Comparison of ENCODE assay signal across 8 cellular contexts in genomic region chr3:170868577-170869239, GRCh38. TPM values are rescaled to one million over a fixed set of nuclear protein-coding genes. Genes with fewer than 3 reads are reported as not detected.
DNase-seq lines count a peak whose midpoint lies in the region; ATAC-seq, FAIRE-seq and TF ChIP-seq lines count a peak whose summit lies in the region.

No MANE protein-coding gene starts in this region.

- TF ChIP-seq CTCF in fibroblast of lung (conservative IDR thresholded peaks at IDR 0.05 in 1 of 2, IDR thresholded peaks at IDR 0.05 in 1 of 2; ENCODE audit: low read depth in 1 of 2, low read length in 2 of 2) (no peak), gastrocnemius medialis (IDR thresholded peaks at IDR 0.05 in 4 of 5, conservative IDR thresholded peaks at IDR 0.05 in 1 of 5) (no peak)

- peaks cover 43% of the 10 kb centered on the region for H3K36me3 Mint-ChIP-seq in T-helper 2 cell treated with Interferon-gamma antibody and Interleukin-4, amounts not matched to agents 5 μg/mL and 100 μg/mL, for 36 hours (ENCODE audit: low read depth)

- H4K20me1 ChIP-seq in fibroblast of lung (ENCODE audit: control insufficient read depth, extremely low read depth, insufficient read depth, low read length): peaks cover 2% of the 10 kb centered on the region

- H3K36me3 ChIP-seq in fibroblast of lung (ENCODE audit: control insufficient read depth, insufficient read depth, low read length) (peaks cover 1% of the 10 kb centered on the region), gastrocnemius medialis (peaks cover 0 to 25% of the 10 kb centered on the region in 2 donors)

- FAIRE-seq in GM12892 (lab: Jason Lieb, UNC): peak; percentile 24

- peaks cover 19% of the 10 kb centered on the region for H3K79me2 ChIP-seq in fibroblast of lung (ENCODE audit: control insufficient read depth, insufficient read depth, low read length)

- H3K27ac ChIP-seq in fibroblast of lung (ENCODE audit: insufficient read depth, low read length): no peak overlapping the region
- peak overlapping the region in 3 of 4 donors; percentile 71 to 86 (median 84) for H3K27ac ChIP-seq in gastrocnemius medialis

- H3K9me3 Mint-ChIP-seq in T-helper 2 cell treated with Interferon-gamma antibody and Interleukin-4, amounts not matched to agents 5 μg/mL and 100 μg/mL, for 36 hours: no peaks in the 10 kb centered on the region

- H3K4me3 Mint-ChIP-seq in T-helper 2 cell treated with Interferon-gamma antibody and Interleukin-4, amounts not matched to agents 5 μg/mL and 100 μg/mL, for 36 hours: peak overlapping the region; percentile 95

- peak overlapping the region; percentile 97 for H3K27ac Mint-ChIP-seq in T-helper 2 cell treated with Interferon-gamma antibody and Interleukin-4, amounts not matched to agents 5 μg/mL and 100 μg/mL, for 36 hours

- H3K9ac ChIP-seq in fibroblast of lung (ENCODE audit: insufficient read depth, low read length): no peak overlapping the region

- DNase-seq in GM12892 (ENCODE audit: insufficient read length) (no peak), fibroblast of lung (ENCODE audit: low read depth in 2 of 2) (no peak), gastrocnemius medialis (no peak), NCI-H1930 (lab: John Stamatoyannopoulos, UW) (no peak), COLO668 (lab: John Stamatoyannopoulos, UW; ENCODE audit: unreplicated experiment) (no peak)
- DNase-seq in T-helper 2 cell treated with Interferon-gamma antibody and Interleukin-4, amounts not matched to agents 5 μg/mL and 100 μg/mL, for 36 hours (ENCODE audit: low spot score): no peak

- no peaks in the 10 kb centered on the region for H3K9me3 ChIP-seq in fibroblast of lung (ENCODE audit: control insufficient read depth, insufficient read depth, low read depth, low read length)
- no peaks in the 10 kb centered on the region for H3K9me3 ChIP-seq in gastrocnemius medialis

- no peak for ATAC-seq in gastrocnemius medialis
- ATAC-seq in HG02885 (IDR thresholded peaks at IDR 0.05; ENCODE audit: poor library complexity, unreplicated experiment): no peak
- no peak for ATAC-seq in HG03521 (IDR thresholded peaks at IDR 0.05; ENCODE audit: unreplicated experiment)

- H2AFZ ChIP-seq in fibroblast of lung (ENCODE audit: low read length): no peak overlapping the region

- H3K27me3 Mint-ChIP-seq in T-helper 2 cell treated with Interferon-gamma antibody and Interleukin-4, amounts not matched to agents 5 μg/mL and 100 μg/mL, for 36 hours (ENCODE audit: low read depth): peaks cover under 1% of the 10 kb centered on the region

- no peaks in the 10 kb centered on the region for H3K4me1 ChIP-seq in fibroblast of lung (ENCODE audit: control insufficient read depth, extremely low read depth, insufficient read depth, low read length)
- peaks cover 11 to 15% of the 10 kb centered on the region in 2 donors for H3K4me1 ChIP-seq in gastrocnemius medialis

- intact Hi-C loops in gastrocnemius medialis (cut with DNase I; ENCODE audit: low total_unique reads): no loop called here

- TF ChIP-seq POLR2A in GM12892 (IDR thresholded peaks at IDR 0.05; ENCODE audit: low read depth, low read length) (no peak), gastrocnemius medialis (IDR thresholded peaks at IDR 0.05) (no peak)

- peak overlapping the region; percentile 79 for H3K4me2 ChIP-seq in fibroblast of lung (ENCODE audit: extremely low read depth, insufficient read depth, low read length)

- peak overlapping the region; percentile 64 to 97 (median 86) for H3K4me3 ChIP-seq in fibroblast of lung (replicated peaks in 1 of 4; ENCODE audit: control extremely low read depth in 1 of 4, insufficient read depth in 1 of 4, low read depth in 3 of 4, low read length in 4 of 4)
- H3K4me3 ChIP-seq in gastrocnemius medialis: peak overlapping the region; percentile 70 to 86 (median 81)

- H3K27me3 ChIP-seq in fibroblast of lung (ENCODE audit: control insufficient read depth, insufficient read depth, low read length) (no peaks in the 10 kb centered on the region), gastrocnemius medialis (no peaks in the 10 kb centered on the region)

- H3K4me1 Mint-ChIP-seq in T-helper 2 cell treated with Interferon-gamma antibody and Interleukin-4, amounts not matched to agents 5 μg/mL and 100 μg/mL, for 36 hours (ENCODE audit: low read depth): peaks cover 21% of the 10 kb centered on the region

- in situ Hi-C loops in gastrocnemius medialis (cut with MboI; ENCODE audit: low sequenced_read_pairs in 4 of 4): no loop called here

RNA-seq across cellular contexts. Expression of gene RPL22L1, which starts 1.3 kb away (rescaled TPM):
- polyA plus RNA-seq in GM12892 (2012; ENCODE audit: missing spikeins): 675 TPM
- total RNA-seq in fibroblast of lung (71.2 and 88.6 TPM in 2 replicates), gastrocnemius medialis (10 to 100 TPM; 28.3 to 83.5 (median 29.5) TPM)
- polyA plus RNA-seq in fibroblast of lung: 241 and 289 TPM in 2 replicates
- polyA plus RNA-seq in fibroblast of lung (2012): 255 and 256 TPM in 2 replicates
- polyA minus RNA-seq in fibroblast of lung (ENCODE audit: low replicate concordance): 0.63 TPM in 1 of 2 replicates, not detected in the other

RNA-seq across cellular contexts. Expression of gene EIF5A2, which starts 39.7 kb away (rescaled TPM):
- polyA plus RNA-seq in GM12892 (2012; ENCODE audit: missing spikeins): 1.5 TPM
- 14.6 and 14.7 TPM in 2 replicates for total RNA-seq in fibroblast of lung
- 27.9 and 31.9 TPM in 2 replicates for polyA plus RNA-seq in fibroblast of lung
- polyA plus RNA-seq in fibroblast of lung (2012): 22.6 and 24.7 TPM in 2 replicates
- polyA minus RNA-seq in fibroblast of lung (ENCODE audit: low replicate concordance): 3.4 and 13.4 TPM in 2 replicates
- total RNA-seq in gastrocnemius medialis: 1 to 10 TPM in 3 of 4 donors, under 1 TPM in 1; 0.86 to 9.5 (median 1.5) TPM
